In genomic region chr19:57769345-57770131, GRCh38 we compare ENCODE assay signal across 1 cellular context.
TF ChIP-seq lines count a peak whose summit lies in the region.

Gene ZNF586, plus strand, starts transcription at chr19:57769676. Its CDS starts 167 bp downstream, at chr19:57769843.

TF ChIP-seq in GM12878, 131 proteins besides CTCF, POLR2A, EP300 and RAD21 (continued from another document):
- no peak for TF ChIP-seq SMC3 (IDR thresholded peaks at IDR 0.05; ENCODE audit: borderline replicate concordance, low read length)
- no peak for TF ChIP-seq ATF3 (IDR thresholded peaks at IDR 0.05; ENCODE audit: borderline replicate concordance, extremely low read depth, low read depth, low read length)
- no peak for TF ChIP-seq STAT3 (IDR thresholded peaks at IDR 0.05; ENCODE audit: low read depth, low read length)
- TF ChIP-seq PBX3 (IDR thresholded peaks at IDR 0.05; ENCODE audit: insufficient replicate concordance, low read depth, low read length) = peak; percentile 32
- no peak for TF ChIP-seq KAT2A (conservative IDR thresholded peaks at IDR 0.05; ENCODE audit: control insufficient read depth, low read depth, low read length)
- peak; percentile 51; the same call in 1 of the 2 replicates for TF ChIP-seq ZNF687 (IDR thresholded peaks at IDR 0.05)
- no peak for TF ChIP-seq HDAC6 (IDR thresholded peaks at IDR 0.05; ENCODE audit: unreplicated experiment)
- TF ChIP-seq CBFB (IDR thresholded peaks at IDR 0.05; ENCODE audit: low read depth) = 0 out of 2 replicates have a peak, but pooled peaks have one; percentile 23
- TF ChIP-seq ATF2 (IDR thresholded peaks at IDR 0.05; ENCODE audit: low read length) = no peak
- peak; percentile 91 for TF ChIP-seq CREM (IDR thresholded peaks at IDR 0.05; ENCODE audit: low read depth)
- TF ChIP-seq MYC (IDR thresholded peaks at IDR 0.05; ENCODE audit: insufficient read depth, insufficient read length, insufficient replicate concordance, low read length, severe bottlenecking) = no peak
- TF ChIP-seq ZNF207 (IDR thresholded peaks at IDR 0.05; ENCODE audit: borderline replicate concordance) = no peak
- TF ChIP-seq SPI1 (IDR thresholded peaks at IDR 0.05; ENCODE audit: borderline replicate concordance, insufficient read depth, low read depth, low read length) = 0 out of 2 replicates have a peak, but pooled peaks have one; percentile 7
- no peak for TF ChIP-seq HDAC2 (IDR thresholded peaks at IDR 0.05)
- TF ChIP-seq BHLHE40 (IDR thresholded peaks at IDR 0.05; ENCODE audit: borderline replicate concordance in 1 of 2, low read depth in 2 of 2, low read length in 1 of 2) = no peak; a peak in 1 of 4 replicates
- no peak for TF ChIP-seq SUZ12 (IDR thresholded peaks at IDR 0.05; ENCODE audit: unreplicated experiment)
- TF ChIP-seq EGR1 (IDR thresholded peaks at IDR 0.05; ENCODE audit: borderline replicate concordance in 1 of 2, low read depth in 2 of 2, low read length in 2 of 2) = no peak
- no peak; the same call in 1 of the 2 replicates for TF ChIP-seq HDGF (IDR thresholded peaks at IDR 0.05)
- no peak for TF ChIP-seq PAX8 (IDR thresholded peaks at IDR 0.05)
- TF ChIP-seq BCL3 (IDR thresholded peaks at IDR 0.05; ENCODE audit: borderline replicate concordance, insufficient read depth, low read depth, low read length, poor library complexity, severe bottlenecking) = no peak
- TF ChIP-seq TBL1XR1 (IDR thresholded peaks at IDR 0.05; ENCODE audit: low read depth, low read length) = no peak
- no peak for TF ChIP-seq SUPT20H (IDR thresholded peaks at IDR 0.05; ENCODE audit: borderline replicate concordance, control insufficient read depth, low read depth, low read length)
- no peak for TF ChIP-seq ZNF217 (IDR thresholded peaks at IDR 0.05)
- peak; percentile 73; the same call in 1 of the 2 replicates for TF ChIP-seq POLR2AphosphoS2 (IDR thresholded peaks at IDR 0.05; ENCODE audit: low read depth, low read length)
- peak; percentile 32 for TF ChIP-seq KLF5 (IDR thresholded peaks at IDR 0.05; ENCODE audit: partially characterized antibody)
- TF ChIP-seq MEF2B (IDR thresholded peaks at IDR 0.05; ENCODE audit: partially characterized antibody, poor library complexity, severe bottlenecking) = no peak
- TF ChIP-seq ZSCAN29 (IDR thresholded peaks at IDR 0.05) = no peak
- TF ChIP-seq ZBTB4 (CRISPR knock-in tag; IDR thresholded peaks at IDR 0.05) = no peak
